Comparison of ENCODE assay signal across 9 cellular contexts in the genomic region with DNA sequence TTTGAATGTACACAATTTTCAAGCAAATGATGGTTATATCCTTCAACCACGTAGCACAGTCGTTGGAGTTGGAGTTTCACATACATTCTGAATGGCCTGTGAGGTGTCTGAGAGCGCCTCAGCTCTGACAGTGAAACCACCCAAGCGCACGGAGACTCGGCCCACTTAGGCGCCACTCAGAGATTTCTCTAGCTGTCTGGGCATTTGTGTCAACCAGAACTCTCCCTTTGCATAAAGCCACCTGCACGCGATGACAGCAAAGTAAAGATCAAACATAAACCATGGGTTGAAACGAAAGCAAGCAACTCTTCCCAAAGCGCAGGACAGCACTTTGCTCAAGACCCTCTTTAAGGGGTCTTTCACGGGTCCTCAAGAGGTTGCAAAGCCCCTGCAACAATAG. TPM values are rescaled to one million over a fixed set of nuclear protein-coding genes. Genes with fewer than 3 reads are reported as not detected.
A peak's percentile ranks its signal among the peaks of the same experiment; 100 is the strongest.
DNase-seq lines count a peak whose midpoint lies in the region; ATAC-seq and TF ChIP-seq lines count a peak whose summit lies in the region.
"Had no signal": no experiment of that assay in that cellular context is flagged by ENCODE, and none has a peak within 500 bp of the region (broad histone marks: within the 10 kb centered on the region; RNA-seq: fewer than 3 reads in every experiment).

No MANE protein-coding gene starts in this region.

- TF ChIP-seq POLR2A in prostate gland (IDR thresholded peaks at IDR 0.05): no peak

- no peaks in the 10 kb centered on the region for H3K9me3 ChIP-seq in endocrine pancreas (ENCODE audit: control insufficient read depth, low read length)
- H3K9me3 ChIP-seq in psoas muscle: no peaks in the 10 kb centered on the region
- no peaks in the 10 kb centered on the region for H3K9me3 ChIP-seq in prostate gland

- peaks cover 13% of the 10 kb centered on the region for H3K4me1 ChIP-seq in endocrine pancreas (ENCODE audit: control insufficient read depth, insufficient read depth, low read length)
- H3K4me1 ChIP-seq in psoas muscle: peaks cover 7% of the 10 kb centered on the region
- peaks cover 3% of the 10 kb centered on the region for H3K4me1 ChIP-seq in prostate gland (replicated peaks)

- H3K36me3 ChIP-seq in endocrine pancreas (ENCODE audit: control insufficient read depth, insufficient read depth, low read length) (no peaks in the 10 kb centered on the region), psoas muscle (ENCODE audit: insufficient read depth in 1 of 2, low read depth in 1 of 2) (no peaks in the 10 kb centered on the region), prostate gland (no peaks in the 10 kb centered on the region)

- intact Hi-C loops in psoas muscle (cut with DNase I) (no loop called here), prostate gland (cut with DNase I) (loop anchor here (10.0 kb wide), 1 partner anchor 110 kb away; no protein-coding TSS in a partner anchor)

- no peak for TF ChIP-seq CTCF in GM10266 (IDR thresholded peaks at IDR 0.05; ENCODE audit: control insufficient read depth, insufficient read depth, low read depth, missing control alignments)
- TF ChIP-seq CTCF in psoas muscle (IDR thresholded peaks at IDR 0.05): no peak
- TF ChIP-seq CTCF in prostate gland (IDR thresholded peaks at IDR 0.05): no peak

- ATAC-seq in HG03432 (IDR thresholded peaks at IDR 0.05; ENCODE audit: unreplicated experiment) (peak; percentile 58), psoas muscle (no peak), HG03175 (IDR thresholded peaks at IDR 0.05; ENCODE audit: unreplicated experiment) (no peak)

- H3K27me3 ChIP-seq in endocrine pancreas (ENCODE audit: control insufficient read depth, insufficient read depth, low read length): no peaks in the 10 kb centered on the region
- H3K27me3 ChIP-seq in psoas muscle (ENCODE audit: insufficient read depth in 3 of 3, low read length in 2 of 3): peaks cover 3 to 60% (median 24%) of the 10 kb centered on the region in 3 donors
- no peaks in the 10 kb centered on the region for H3K27me3 ChIP-seq in prostate gland (replicated peaks; ENCODE audit: insufficient read depth)

- H3K9ac ChIP-seq in endocrine pancreas (ENCODE audit: control insufficient read depth, insufficient read depth, low read length): no peak overlapping the region

- H3K27ac ChIP-seq in psoas muscle (no peak overlapping the region), prostate gland (no peak overlapping the region)

- DNase-seq in GM10266 (ENCODE audit: extremely low spot score) (peak; percentile 68), psoas muscle (no peak), CD1c-positive myeloid dendritic cell (ENCODE audit: extremely low spot score) (no peak), prostate gland (ENCODE audit: low spot score) (no peak)
- DNase-seq in activated CD4-positive, CD25-positive, alpha-beta regulatory T cell (lab: John Stamatoyannopoulos, UW): no peak
- DNase-seq: OCI-M1 had no signal

- WGBS in psoas muscle, 3 donors: 23 to 39% (median 29%) methylated on average over 12 of the region's 12 CpGs
- WGBS in prostate gland: 24% methylated on average over 12 of the region's 12 CpGs

- H3K4me3 ChIP-seq in endocrine pancreas (ENCODE audit: control insufficient read depth, insufficient read depth, low read length): peak overlapping the region; percentile 35
- H3K4me3 ChIP-seq in psoas muscle: peak overlapping the region; percentile 59
- peak overlapping the region in 1 of 2 donors; percentile 32 for H3K4me3 ChIP-seq in prostate gland

RNA-seq across cellular contexts. Expression of a gene that starts 0.5 kb away (rescaled TPM):
- total RNA-seq in psoas muscle (not detected), prostate gland (under 1 TPM; 0.09 to 0.74 TPM)
- polyA plus RNA-seq in psoas muscle: under 1 TPM in 2 of 3 donors, not detected in 1; 0.01 to 0.06 TPM

RNA-seq across cellular contexts. Expression of a gene that starts 56.8 kb away (rescaled TPM):
- 10 to 100 TPM; 21.2 to 29.2 (median 23.8) TPM for total RNA-seq in psoas muscle
- polyA plus RNA-seq in psoas muscle: 10 to 100 TPM; 17.0 to 33.0 (median 17.6) TPM
- total RNA-seq in prostate gland: 10 to 100 TPM; 21.7 to 25.9 TPM
